ENCODE assay signal across 8 cellular contexts in the genomic region with DNA sequence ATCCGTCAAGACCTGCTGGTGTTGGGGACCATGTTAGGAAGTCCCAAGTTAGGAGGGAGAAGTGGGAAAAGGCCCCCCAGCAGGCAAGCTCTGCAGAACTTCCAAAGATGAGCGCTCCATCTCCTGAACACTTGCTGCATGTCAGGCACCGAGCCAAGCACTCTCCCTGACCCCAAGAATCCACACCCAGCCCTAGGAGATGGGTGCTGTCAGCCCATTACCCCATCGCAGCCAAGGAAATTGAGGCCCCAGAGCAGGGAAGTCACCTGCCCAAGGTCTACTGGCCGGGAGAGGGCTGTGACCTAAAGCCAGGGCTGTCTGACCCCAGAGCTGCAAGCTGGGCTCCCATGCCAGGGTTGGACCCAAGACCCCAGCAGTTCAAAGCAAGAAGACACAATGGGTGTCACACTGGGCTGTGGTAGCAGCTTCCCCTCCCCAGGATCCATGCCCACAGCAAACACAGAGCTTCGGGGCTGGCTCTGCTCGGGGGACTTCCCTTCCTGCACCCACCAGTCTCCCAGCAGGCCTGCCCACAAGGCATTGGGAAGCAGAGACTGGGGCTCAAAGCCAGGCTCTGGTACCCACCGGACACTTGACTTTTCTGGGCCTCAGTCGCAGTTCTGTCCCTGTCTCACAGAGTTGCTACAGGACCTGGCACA. TPM values are rescaled to one million over a fixed set of nuclear protein-coding genes. Genes with fewer than 3 reads are reported as not detected.
DNase-seq lines count a peak whose midpoint lies in the region; ATAC-seq and TF ChIP-seq lines count a peak whose summit lies in the region.
"Had no signal": no experiment of that assay in that cellular context is flagged by ENCODE, and none has a peak within 500 bp of the region (broad histone marks: within the 10 kb centered on the region; RNA-seq: fewer than 3 reads in every experiment).

No MANE protein-coding gene starts in this region.

- TF ChIP-seq POLR2A in Peyer's patch (IDR thresholded peaks at IDR 0.05): no peak
- no peak for TF ChIP-seq POLR2A in esophagus squamous epithelium (IDR thresholded peaks at IDR 0.05)

- H3K36me3 ChIP-seq in GM23248 (ENCODE audit: low read depth) (no peaks in the 10 kb centered on the region), Peyer's patch (no peaks in the 10 kb centered on the region), esophagus squamous epithelium (no peaks in the 10 kb centered on the region)

- whole genome bisulfite sequencing in GM23248 (ENCODE audit: low coverage in 1 of 2, low lambda C conversion rate in 2 of 2, missing lambda C conversion rate in 2 of 2), 2 experiments: 62 to 70% methylated on average over 9 of the region's 9 CpGs
- WGBS in esophagus squamous epithelium, 2 donors: 45 to 49% methylated on average over 2 to 3 of the region's 9 CpGs

- no peak overlapping the region for H2AFZ ChIP-seq in GM23248

- H3K4me1 Mint-ChIP-seq in stimulated activated effector memory CD8-positive, alpha-beta T cell treated with anti-CD3 and anti-CD28 coated beads, Interleukin-12 subunit alpha, Interleukin-12 subunit beta, amount 100 ng/mL, for 72 hours: peaks cover 88% of the 10 kb centered on the region
- peaks cover 99% of the 10 kb centered on the region for H3K4me1 Mint-ChIP-seq in nephron progenitor cell

- no peak for ATAC-seq in stimulated activated effector memory CD8-positive, alpha-beta T cell treated with anti-CD3 and anti-CD28 coated beads, Interleukin-12 subunit alpha, Interleukin-12 subunit beta, amount 100 ng/mL, for 72 hours
- ATAC-seq in HG03469 (IDR thresholded peaks at IDR 0.05; ENCODE audit: unreplicated experiment): no peak

- DNase-seq in GM23248 (no peak), Peyer's patch (no peak), esophagus squamous epithelium (lab: John Stamatoyannopoulos, UW) (no peak), nephron progenitor cell (no peak), DMS114 treated with DMSO at 0.1 percent for 48 hours (lab: John Stamatoyannopoulos, UW; ENCODE audit: unreplicated experiment) (no peak)
- DNase-seq in stimulated activated effector memory CD8-positive, alpha-beta T cell treated with anti-CD3 and anti-CD28 coated beads, Interleukin-12 subunit alpha, Interleukin-12 subunit beta, amount 100 ng/mL, for 72 hours (ENCODE audit: low spot score in 2 of 2): no peak
- DNase-seq: NCI-H1048 had no signal

- H3K36me3 Mint-ChIP-seq in stimulated activated effector memory CD8-positive, alpha-beta T cell treated with anti-CD3 and anti-CD28 coated beads, Interleukin-12 subunit alpha, Interleukin-12 subunit beta, amount 100 ng/mL, for 72 hours: peaks cover 10% of the 10 kb centered on the region
- H3K36me3 Mint-ChIP-seq in nephron progenitor cell (ENCODE audit: low read depth): no peaks in the 10 kb centered on the region

- H3K9me3 Mint-ChIP-seq in stimulated activated effector memory CD8-positive, alpha-beta T cell treated with anti-CD3 and anti-CD28 coated beads, Interleukin-12 subunit alpha, Interleukin-12 subunit beta, amount 100 ng/mL, for 72 hours: no peaks in the 10 kb centered on the region
- no peaks in the 10 kb centered on the region for H3K9me3 Mint-ChIP-seq in nephron progenitor cell

- H3K9me3 ChIP-seq in GM23248 (ENCODE audit: low read depth): no peaks in the 10 kb centered on the region
- H3K9me3 ChIP-seq in Peyer's patch: no peaks in the 10 kb centered on the region
- no peaks in the 10 kb centered on the region for H3K9me3 ChIP-seq in esophagus squamous epithelium

- in situ Hi-C loops in GM23248 (cut with MboI): no loop called here

- H3K27ac ChIP-seq in GM23248 (peak overlapping the region; percentile 91), Peyer's patch (peak overlapping the region; percentile 83 to 99 (median 96)), esophagus squamous epithelium (peak overlapping the region; percentile 94 to 99 (median 96))

- intact Hi-C loops in esophagus squamous epithelium (cut with DNase I): no loop called here

- H4K20me1 ChIP-seq in GM23248 (ENCODE audit: insufficient read depth): no peaks in the 10 kb centered on the region

- TF ChIP-seq CTCF in Peyer's patch (IDR thresholded peaks at IDR 0.05) (no peak), esophagus squamous epithelium (IDR thresholded peaks at IDR 0.05) (no peak), nephron progenitor cell (IDR thresholded peaks at IDR 0.05) (no peak)

- H3K4me3 ChIP-seq in GM23248: no peak overlapping the region
- H3K4me3 ChIP-seq in Peyer's patch: no peak overlapping the region
- H3K4me3 ChIP-seq in esophagus squamous epithelium: no peak overlapping the region

- H3K79me2 ChIP-seq in GM23248 (ENCODE audit: insufficient read depth): peaks cover 82% of the 10 kb centered on the region

- H3K27ac Mint-ChIP-seq in stimulated activated effector memory CD8-positive, alpha-beta T cell treated with anti-CD3 and anti-CD28 coated beads, Interleukin-12 subunit alpha, Interleukin-12 subunit beta, amount 100 ng/mL, for 72 hours: peak overlapping the region; percentile 92
- H3K27ac Mint-ChIP-seq in nephron progenitor cell: no peak overlapping the region

- no peak overlapping the region for H3K4me3 Mint-ChIP-seq in stimulated activated effector memory CD8-positive, alpha-beta T cell treated with anti-CD3 and anti-CD28 coated beads, Interleukin-12 subunit alpha, Interleukin-12 subunit beta, amount 100 ng/mL, for 72 hours
- no peak overlapping the region for H3K4me3 Mint-ChIP-seq in nephron progenitor cell

- peaks cover 25% of the 10 kb centered on the region for H3F3A ChIP-seq in GM23248 (ENCODE audit: insufficient read depth)

- peak overlapping the region; percentile 3 for H3K4me2 ChIP-seq in GM23248 (ENCODE audit: unreplicated experiment)

- peaks cover 4% of the 10 kb centered on the region for H3K27me3 Mint-ChIP-seq in nephron progenitor cell (ENCODE audit: low read depth, poor library complexity)

- no peaks in the 10 kb centered on the region for H3K9me2 ChIP-seq in GM23248 (ENCODE audit: insufficient read depth)

- H3K4me1 ChIP-seq in GM23248 (ENCODE audit: insufficient read depth) (peaks cover 60% of the 10 kb centered on the region), Peyer's patch (peaks cover 24 to 98% (median 82%) of the 10 kb centered on the region in 4 donors), esophagus squamous epithelium (peaks cover 92 to 100% (median 100%) of the 10 kb centered on the region in 3 donors)

- H3K9ac ChIP-seq in GM23248: peak overlapping the region; percentile 91; the same call in 1 of the 2 replicates

- H3K27me3 ChIP-seq in GM23248 (replicated peaks; ENCODE audit: insufficient read depth) (no peaks in the 10 kb centered on the region), Peyer's patch (no peaks in the 10 kb centered on the region), esophagus squamous epithelium (no peaks in the 10 kb centered on the region)

RNA-seq across cellular contexts. Expression of gene EEIG1, which starts 13.5 kb away (rescaled TPM):
- 6.1 and 29.6 TPM in 2 replicates for total RNA-seq in GM23248 (2014; rRNA removed; shearing (Covaris generic))
- polyA plus RNA-seq in GM23248 (2016; fragmentation: Nextera tagmentation; extraction: Ambion mirVana): 8.9 and 9.3 TPM in 2 replicates
- total RNA-seq in Peyer's patch (100 to 1,000 TPM in 3 of 4 donors, 10 to 100 TPM in 1; 71.8 to 219 (median 122) TPM), esophagus squamous epithelium (10 to 100 TPM; 16.9 to 65.0 (median 24.0) TPM)

RNA-seq across cellular contexts. Expression of gene DPM2, which starts 29.6 kb away (rescaled TPM):
- total RNA-seq in GM23248 (2014; rRNA removed; shearing (Covaris generic)): 27.0 and 33.3 TPM in 2 replicates
- 62.8 and 66.5 TPM in 2 replicates for polyA plus RNA-seq in GM23248 (2016; fragmentation: Nextera tagmentation; extraction: Ambion mirVana)
- total RNA-seq in Peyer's patch (10 to 100 TPM; 20.6 to 27.3 (median 22.1) TPM), esophagus squamous epithelium (10 to 100 TPM; 12.5 to 18.5 (median 15.7) TPM)

RNA-seq across cellular contexts. Expression of gene PIP5KL1, which starts 36.7 kb away (rescaled TPM):
- total RNA-seq in GM23248 (2014; rRNA removed; shearing (Covaris generic)): 5.5 and 16.6 TPM in 2 replicates
- 8.8 and 9.4 TPM in 2 replicates for polyA plus RNA-seq in GM23248 (2016; fragmentation: Nextera tagmentation; extraction: Ambion mirVana)
- total RNA-seq in Peyer's patch (1 to 10 TPM in 1 of 4 donors, not detected in 3; 2.5 TPM), esophagus squamous epithelium (1 to 10 TPM in 3 of 4 donors, not detected in 1; 3.1 to 4.6 (median 3.6) TPM)

RNA-seq across cellular contexts. Expression of gene ST6GALNAC4, which starts 50.4 kb away (rescaled TPM):
- total RNA-seq in GM23248 (2014; rRNA removed; shearing (Covaris generic)): 45.5 and 61.0 TPM in 2 replicates
- 33.7 and 40.1 TPM in 2 replicates for polyA plus RNA-seq in GM23248 (2016; fragmentation: Nextera tagmentation; extraction: Ambion mirVana)
- total RNA-seq in Peyer's patch: 100 to 1,000 TPM in 1 of 4 donors, 10 to 100 TPM in 3; 39.9 to 119 (median 46.7) TPM
- 10 to 100 TPM; 12.5 to 33.0 (median 23.8) TPM for total RNA-seq in esophagus squamous epithelium
